In genomic region chr9:121735065-121735791, GRCh38 we compare ENCODE assay signal across 2 cellular contexts.
TF ChIP-seq lines count a peak whose summit lies in the region.

No MANE protein-coding gene starts in this region.

TF ChIP-seq in IMR-90, 13 proteins besides CTCF, POLR2A, EP300 and RAD21:
- TF ChIP-seq SMC3 (IDR thresholded peaks at IDR 0.05; ENCODE audit: low read depth, low read length) (peak; percentile 59), CHD1 (IDR thresholded peaks at IDR 0.05; ENCODE audit: low read depth, low read length) (no peak), FOS (IDR thresholded peaks at IDR 0.05; ENCODE audit: low read depth, low read length) (peak; percentile 8; the same call in 1 of the 2 replicates)
TF ChIP-seq in IMR-90: peak in this region for 2.

TF ChIP-seq in GM12878, 131 proteins besides CTCF, POLR2A, EP300 and RAD21:
- TF ChIP-seq POLR2AphosphoS5 (IDR thresholded peaks at IDR 0.05; ENCODE audit: low read length) (no peak), CHD1 (IDR thresholded peaks at IDR 0.05; ENCODE audit: low read depth, low read length) (no peak), SMC3 (IDR thresholded peaks at IDR 0.05; ENCODE audit: borderline replicate concordance, low read length) (0 out of 2 replicates have a peak, but pooled peaks have one; percentile 23)
